ENCODE assay signal across 8 cellular contexts in the genomic region with DNA sequence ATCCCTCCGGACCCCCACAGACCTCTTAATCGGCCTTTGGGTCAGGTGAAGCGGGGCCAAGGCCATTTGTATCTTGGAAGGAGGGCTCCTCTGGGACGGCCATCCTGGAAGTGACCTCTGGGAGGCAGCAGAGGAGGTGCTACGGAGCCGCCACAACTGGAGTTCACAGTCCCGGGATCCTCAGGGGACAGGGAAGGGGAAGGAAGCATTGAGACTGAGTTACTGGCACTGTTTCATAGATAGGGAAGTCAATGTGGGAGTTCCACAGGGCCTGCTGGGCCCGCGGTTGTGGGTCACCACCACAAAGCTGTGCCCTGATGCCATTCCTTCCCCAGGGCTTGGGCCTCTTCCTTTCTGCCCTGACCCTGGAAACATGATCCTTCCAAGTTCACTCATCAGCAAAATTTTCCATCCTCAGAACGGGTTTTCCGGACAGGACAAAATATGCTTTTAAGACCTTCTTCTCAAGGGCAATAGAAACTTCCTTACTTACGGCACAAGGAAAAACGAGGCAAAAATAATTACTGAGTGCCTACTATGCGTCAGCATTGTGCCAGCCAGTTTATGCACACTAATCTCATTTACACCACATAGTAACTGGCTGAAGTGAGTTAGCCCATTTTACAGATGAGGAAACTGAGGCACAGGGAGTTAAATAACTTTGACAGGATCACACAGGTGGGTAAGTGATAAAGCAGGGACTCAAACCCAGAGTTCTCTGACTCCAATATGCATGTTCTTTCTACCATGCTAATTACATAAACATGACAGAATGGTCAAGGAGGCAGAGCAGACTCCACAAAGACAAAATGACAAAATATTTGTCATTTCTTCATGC.
DNase-seq lines count a peak whose midpoint lies in the region; ATAC-seq and TF ChIP-seq lines count a peak whose summit lies in the region.

No MANE protein-coding gene starts in this region.

- H4K12ac ChIP-seq in trophoblast cell (ENCODE audit: low read depth, low read length) = no peak overlapping the region

- no peaks in the 10 kb centered on the region for H3K79me2 ChIP-seq in trophoblast cell (ENCODE audit: control insufficient read depth, insufficient read depth, low read length, poor library complexity)

- peak overlapping the region; percentile 43 for H2AFZ ChIP-seq in trophoblast cell (ENCODE audit: insufficient read depth, low read length, poor library complexity)

- H3K4me2 ChIP-seq in trophoblast cell (ENCODE audit: low read length) = no peak overlapping the region

- H3K27ac ChIP-seq in RWPE1 (no peak overlapping the region), foreskin keratinocyte (no peak overlapping the region), trophoblast cell (ENCODE audit: low read depth, low read length) (no peak overlapping the region)

- CTCF ChIA-PET in RWPE1 (lab: Yijun Ruan, JAX) = interaction anchor here (0.6 to 1.5 kb wide), 6 partner anchors 17 to 977 kb away, joined by 3 to 10 read pairs (median 4); no protein-coding TSS in a partner anchor
- CTCF ChIA-PET in activated CD8-positive, alpha-beta T cell treated with anti-CD3 and anti-CD28 coated beads, Interleukin-2, amount 10 ng/mL, durations not matched to agents 7 days and 5 days (lab: Charles Lee) = interaction anchor here (0.6 to 1.1 kb wide), 3 partner anchors 17 to 56 kb away, joined by 3 to 6 read pairs (median 3); no protein-coding TSS in a partner anchor

- no peak overlapping the region for H3K14ac ChIP-seq in trophoblast cell (ENCODE audit: low read length)

- ATAC-seq in foreskin keratinocyte (peak; percentile 85), GM21390 (IDR thresholded peaks at IDR 0.05; ENCODE audit: unreplicated experiment) (no peak), HG02840 (IDR thresholded peaks at IDR 0.05; ENCODE audit: low FRiP score, unreplicated experiment) (no peak), GM18868 (IDR thresholded peaks at IDR 0.05; ENCODE audit: unreplicated experiment) (no peak)
- no peak for ATAC-seq in activated CD8-positive, alpha-beta T cell treated with anti-CD3 and anti-CD28 coated beads, Interleukin-2, amount 10 ng/mL, durations not matched to agents 7 days and 5 days

- H3K9ac ChIP-seq in trophoblast cell (ENCODE audit: low read length) = no peak overlapping the region

- POLR2A ChIA-PET in RWPE1 (lab: Yijun Ruan, JAX; ENCODE audit: low non-redundant PET) = interaction anchor here (0.7 kb wide), 1 partner anchor 634 kb away, joined by 3 read pairs; no protein-coding TSS in a partner anchor
- POLR2A ChIA-PET in activated CD8-positive, alpha-beta T cell treated with anti-CD3 and anti-CD28 coated beads, Interleukin-2, amount 10 ng/mL, durations not matched to agents 7 days and 5 days (lab: Charles Lee) = interaction anchor here (0.6 kb wide), 1 partner anchor 1525 kb away, joined by 3 read pairs; no protein-coding TSS in a partner anchor

- no peak overlapping the region for H3K4me3 Mint-ChIP-seq in activated CD8-positive, alpha-beta T cell treated with anti-CD3 and anti-CD28 coated beads, Interleukin-2, amount 10 ng/mL, durations not matched to agents 7 days and 5 days

- no peak overlapping the region for H4K91ac ChIP-seq in trophoblast cell (ENCODE audit: low read depth, low read length)

- no peaks in the 10 kb centered on the region for H3K4me1 ChIP-seq in foreskin keratinocyte
- no peaks in the 10 kb centered on the region for H3K4me1 ChIP-seq in trophoblast cell (ENCODE audit: control insufficient read depth in 1 of 2, insufficient read depth in 2 of 2, low read length in 2 of 2)

- no peaks in the 10 kb centered on the region for H3K36me3 ChIP-seq in trophoblast cell (ENCODE audit: control insufficient read depth in 1 of 2, insufficient read depth in 2 of 2, low read length in 2 of 2)

- no peak overlapping the region for H3K27ac Mint-ChIP-seq in activated CD8-positive, alpha-beta T cell treated with anti-CD3 and anti-CD28 coated beads, Interleukin-2, amount 10 ng/mL, durations not matched to agents 7 days and 5 days

- TF ChIP-seq CTCF in RWPE1 (conservative IDR thresholded peaks at IDR 0.05; ENCODE audit: low read depth) (no peak; the same call in 1 of the 2 replicates), foreskin keratinocyte (conservative IDR thresholded peaks at IDR 0.05) (peak; percentile 85)

- H2AK5ac ChIP-seq in trophoblast cell (ENCODE audit: low read length) = no peak overlapping the region

- no peaks in the 10 kb centered on the region for H3K9me3 Mint-ChIP-seq in activated CD8-positive, alpha-beta T cell treated with anti-CD3 and anti-CD28 coated beads, Interleukin-2, amount 10 ng/mL, durations not matched to agents 7 days and 5 days (ENCODE audit: insufficient read depth)

- H4K8ac ChIP-seq in trophoblast cell (ENCODE audit: low read depth, low read length) = no peak overlapping the region

- no peaks in the 10 kb centered on the region for H3K79me1 ChIP-seq in trophoblast cell (ENCODE audit: low read length)

- WGBS in trophoblast cell (ENCODE audit: extremely low coverage, insufficient coverage, insufficient read length) = no CpG with 5 or more reads among the region's 14 CpGs

- H3K27me3 ChIP-seq in foreskin keratinocyte (no peaks in the 10 kb centered on the region), trophoblast cell (ENCODE audit: insufficient read depth, low read length) (no peaks in the 10 kb centered on the region)

- no peaks in the 10 kb centered on the region for H3K4me1 Mint-ChIP-seq in activated CD8-positive, alpha-beta T cell treated with anti-CD3 and anti-CD28 coated beads, Interleukin-2, amount 10 ng/mL, durations not matched to agents 7 days and 5 days (ENCODE audit: low read depth)

- no peak overlapping the region for H2BK5ac ChIP-seq in trophoblast cell (ENCODE audit: low read depth, low read length, poor library complexity)

- H3K9me3 ChIP-seq in trophoblast cell (ENCODE audit: insufficient read depth, low read depth, low read length) = no peaks in the 10 kb centered on the region

- no peak overlapping the region for H3K18ac ChIP-seq in trophoblast cell (ENCODE audit: low read length)

- DNase-seq in ELR (ENCODE audit: low read depth) = peak; percentile 73
- peak; percentile 59 for DNase-seq in RWPE1 (ENCODE audit: low spot score)
- DNase-seq in foreskin keratinocyte = peak in 1 of 2 donors; percentile 45
- DNase-seq in trophoblast cell = peak; percentile 43 to 49
- DNase-seq in activated CD8-positive, alpha-beta T cell treated with anti-CD3 and anti-CD28 coated beads, Interleukin-2, amount 10 ng/mL, durations not matched to agents 7 days and 5 days = no peak

- H3K23ac ChIP-seq in trophoblast cell (ENCODE audit: low read length) = no peak overlapping the region

- no peak overlapping the region for H3K4ac ChIP-seq in trophoblast cell (ENCODE audit: low read depth, low read length)

- H3K36me3 Mint-ChIP-seq in activated CD8-positive, alpha-beta T cell treated with anti-CD3 and anti-CD28 coated beads, Interleukin-2, amount 10 ng/mL, durations not matched to agents 7 days and 5 days (ENCODE audit: low read depth) = no peaks in the 10 kb centered on the region

- H2BK12ac ChIP-seq in trophoblast cell (ENCODE audit: low read length) = no peak overlapping the region

- H3K4me3 ChIP-seq in trophoblast cell (ENCODE audit: low read depth, low read length) = no peak overlapping the region

- H2BK120ac ChIP-seq in trophoblast cell (ENCODE audit: insufficient read depth, low read length, poor library complexity) = no peak overlapping the region

- H3K27me3 Mint-ChIP-seq in activated CD8-positive, alpha-beta T cell treated with anti-CD3 and anti-CD28 coated beads, Interleukin-2, amount 10 ng/mL, durations not matched to agents 7 days and 5 days (ENCODE audit: low read depth) = peaks cover 4% of the 10 kb centered on the region
